In the genomic region with DNA sequence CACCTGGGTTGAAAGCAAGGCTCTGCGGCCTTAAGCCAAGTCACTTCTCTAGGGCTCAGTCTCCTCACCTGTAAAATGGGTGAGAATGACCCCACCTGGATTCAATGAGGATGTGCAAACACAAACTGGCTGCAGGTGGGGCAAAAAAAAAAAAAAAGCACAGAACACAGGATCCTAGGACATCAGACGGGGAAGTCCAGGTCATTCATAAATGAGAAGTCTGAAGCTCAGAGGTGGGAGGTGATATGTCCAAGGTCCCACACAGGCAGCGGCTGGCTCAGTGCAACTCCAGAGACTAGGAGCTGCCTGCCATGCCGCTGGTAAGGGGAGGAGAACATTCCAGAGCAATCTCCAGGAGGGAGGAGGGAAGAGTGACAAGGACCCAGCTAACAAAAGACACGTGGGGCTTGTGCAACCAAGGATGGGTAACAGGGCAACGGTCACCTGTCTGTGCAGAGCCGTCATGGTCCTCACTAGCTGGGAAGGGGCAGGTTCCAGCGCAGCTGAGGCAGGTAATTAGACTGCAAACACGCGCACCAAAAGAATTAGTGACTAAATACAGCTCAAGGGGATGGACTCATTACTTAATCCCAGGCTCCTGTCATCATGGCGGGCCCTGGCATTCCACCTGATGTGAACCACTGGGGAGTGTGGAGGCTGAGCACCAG, we compare ENCODE assay signal across 1 cellular context.
TF ChIP-seq lines count a peak whose summit lies in the region.

No MANE protein-coding gene starts in this region.

TF ChIP-seq in HepG2, 621 proteins besides CTCF, POLR2A, EP300 and RAD21 (continued from another document and continues in another):
- TF ChIP-seq MED1 (CRISPR knock-in tag; IDR thresholded peaks at IDR 0.05), result peak; percentile 50
- TF ChIP-seq ZMYM4 (CRISPR knock-in tag; IDR thresholded peaks at IDR 0.05), result peak; percentile 80
- TF ChIP-seq, protein P1, sequence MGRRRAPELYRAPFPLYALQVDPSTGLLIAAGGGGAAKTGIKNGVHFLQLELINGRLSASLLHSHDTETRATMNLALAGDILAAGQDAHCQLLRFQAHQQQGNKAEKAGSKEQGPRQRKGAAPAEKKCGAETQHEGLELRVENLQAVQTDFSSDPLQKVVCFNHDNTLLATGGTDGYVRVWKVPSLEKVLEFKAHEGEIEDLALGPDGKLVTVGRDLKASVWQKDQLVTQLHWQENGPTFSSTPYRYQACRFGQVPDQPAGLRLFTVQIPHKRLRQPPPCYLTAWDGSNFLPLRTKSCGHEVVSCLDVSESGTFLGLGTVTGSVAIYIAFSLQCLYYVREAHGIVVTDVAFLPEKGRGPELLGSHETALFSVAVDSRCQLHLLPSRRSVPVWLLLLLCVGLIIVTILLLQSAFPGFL (CRISPR knock-in tag; IDR thresholded peaks at IDR 0.05), result no peak
- no peak for TF ChIP-seq TGIF2 (CRISPR knock-in tag; IDR thresholded peaks at IDR 0.05)
- TF ChIP-seq HDAC2 (CRISPR knock-in tag; IDR thresholded peaks at IDR 0.05), result peak; percentile 52; the same call in 1 of the 2 replicates
- TF ChIP-seq, protein P2, sequence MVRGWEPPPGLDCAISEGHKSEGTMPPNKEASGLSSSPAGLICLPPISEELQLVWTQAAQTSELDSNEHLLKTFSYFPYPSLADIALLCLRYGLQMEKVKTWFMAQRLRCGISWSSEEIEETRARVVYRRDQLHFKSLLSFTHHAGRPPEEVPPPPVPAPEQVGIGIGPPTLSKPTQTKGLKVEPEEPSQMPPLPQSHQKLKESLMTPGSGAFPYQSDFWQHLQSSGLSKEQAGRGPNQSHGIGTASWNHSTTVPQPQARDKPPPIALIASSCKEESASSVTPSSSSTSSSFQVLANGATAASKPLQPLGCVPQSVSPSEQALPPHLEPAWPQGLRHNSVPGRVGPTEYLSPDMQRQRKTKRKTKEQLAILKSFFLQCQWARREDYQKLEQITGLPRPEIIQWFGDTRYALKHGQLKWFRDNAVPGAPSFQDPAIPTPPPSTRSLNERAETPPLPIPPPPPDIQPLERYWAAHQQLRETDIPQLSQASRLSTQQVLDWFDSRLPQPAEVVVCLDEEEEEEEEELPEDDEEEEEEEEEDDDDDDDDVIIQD (CRISPR knock-in tag; IDR thresholded peaks at IDR 0.05; ENCODE audit: low read depth), result no peak
- TF ChIP-seq, protein P3, sequence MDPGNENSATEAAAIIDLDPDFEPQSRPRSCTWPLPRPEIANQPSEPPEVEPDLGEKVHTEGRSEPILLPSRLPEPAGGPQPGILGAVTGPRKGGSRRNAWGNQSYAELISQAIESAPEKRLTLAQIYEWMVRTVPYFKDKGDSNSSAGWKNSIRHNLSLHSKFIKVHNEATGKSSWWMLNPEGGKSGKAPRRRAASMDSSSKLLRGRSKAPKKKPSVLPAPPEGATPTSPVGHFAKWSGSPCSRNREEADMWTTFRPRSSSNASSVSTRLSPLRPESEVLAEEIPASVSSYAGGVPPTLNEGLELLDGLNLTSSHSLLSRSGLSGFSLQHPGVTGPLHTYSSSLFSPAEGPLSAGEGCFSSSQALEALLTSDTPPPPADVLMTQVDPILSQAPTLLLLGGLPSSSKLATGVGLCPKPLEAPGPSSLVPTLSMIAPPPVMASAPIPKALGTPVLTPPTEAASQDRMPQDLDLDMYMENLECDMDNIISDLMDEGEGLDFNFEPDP (CRISPR knock-in tag; conservative IDR thresholded peaks at IDR 0.05), result 0 out of 2 replicates have a peak, but pooled peaks have one; percentile 81
- TF ChIP-seq SMAD3 (CRISPR knock-in tag; IDR thresholded peaks at IDR 0.05), result no peak
- TF ChIP-seq, protein P4, sequence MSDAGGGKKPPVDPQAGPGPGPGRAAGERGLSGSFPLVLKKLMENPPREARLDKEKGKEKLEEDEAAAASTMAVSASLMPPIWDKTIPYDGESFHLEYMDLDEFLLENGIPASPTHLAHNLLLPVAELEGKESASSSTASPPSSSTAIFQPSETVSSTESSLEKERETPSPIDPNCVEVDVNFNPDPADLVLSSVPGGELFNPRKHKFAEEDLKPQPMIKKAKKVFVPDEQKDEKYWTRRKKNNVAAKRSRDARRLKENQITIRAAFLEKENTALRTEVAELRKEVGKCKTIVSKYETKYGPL (CRISPR knock-in tag; IDR thresholded peaks at IDR 0.05), result peak; percentile 43; the same call in 1 of the 2 replicates
- TF ChIP-seq ZSCAN30 (CRISPR knock-in tag; IDR thresholded peaks at IDR 0.05), result no peak
- 0 out of 2 replicates have a peak, but pooled peaks have one; percentile 55 for TF ChIP-seq ZNF891 (CRISPR knock-in tag; IDR thresholded peaks at IDR 0.05)
- TF ChIP-seq, protein P5, sequence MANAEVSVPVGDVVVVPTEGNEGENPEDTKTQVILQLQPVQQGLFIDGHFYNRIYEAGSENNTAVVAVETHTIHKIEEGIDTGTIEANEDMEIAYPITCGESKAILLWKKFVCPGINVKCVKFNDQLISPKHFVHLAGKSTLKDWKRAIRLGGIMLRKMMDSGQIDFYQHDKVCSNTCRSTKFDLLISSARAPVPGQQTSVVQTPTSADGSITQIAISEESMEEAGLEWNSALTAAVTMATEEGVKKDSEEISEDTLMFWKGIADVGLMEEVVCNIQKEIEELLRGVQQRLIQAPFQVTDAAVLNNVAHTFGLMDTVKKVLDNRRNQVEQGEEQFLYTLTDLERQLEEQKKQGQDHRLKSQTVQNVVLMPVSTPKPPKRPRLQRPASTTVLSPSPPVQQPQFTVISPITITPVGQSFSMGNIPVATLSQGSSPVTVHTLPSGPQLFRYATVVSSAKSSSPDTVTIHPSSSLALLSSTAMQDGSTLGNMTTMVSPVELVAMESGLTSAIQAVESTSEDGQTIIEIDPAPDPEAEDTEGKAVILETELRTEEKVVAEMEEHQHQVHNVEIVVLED (CRISPR knock-in tag; IDR thresholded peaks at IDR 0.05; ENCODE audit: borderline replicate concordance), result 0 out of 2 replicates have a peak, but pooled peaks have one; percentile 32
- peak; percentile 90 for TF ChIP-seq MTA1 (CRISPR knock-in tag; IDR thresholded peaks at IDR 0.05; ENCODE audit: borderline replicate concordance)
- peak; percentile 76; the same call in 1 of the 2 replicates for TF ChIP-seq ZNF292 (CRISPR knock-in tag; IDR thresholded peaks at IDR 0.05; ENCODE audit: borderline replicate concordance, low read depth)
- no peak for TF ChIP-seq NFIC (IDR thresholded peaks at IDR 0.05; ENCODE audit: low read length)
- TF ChIP-seq, protein P6, sequence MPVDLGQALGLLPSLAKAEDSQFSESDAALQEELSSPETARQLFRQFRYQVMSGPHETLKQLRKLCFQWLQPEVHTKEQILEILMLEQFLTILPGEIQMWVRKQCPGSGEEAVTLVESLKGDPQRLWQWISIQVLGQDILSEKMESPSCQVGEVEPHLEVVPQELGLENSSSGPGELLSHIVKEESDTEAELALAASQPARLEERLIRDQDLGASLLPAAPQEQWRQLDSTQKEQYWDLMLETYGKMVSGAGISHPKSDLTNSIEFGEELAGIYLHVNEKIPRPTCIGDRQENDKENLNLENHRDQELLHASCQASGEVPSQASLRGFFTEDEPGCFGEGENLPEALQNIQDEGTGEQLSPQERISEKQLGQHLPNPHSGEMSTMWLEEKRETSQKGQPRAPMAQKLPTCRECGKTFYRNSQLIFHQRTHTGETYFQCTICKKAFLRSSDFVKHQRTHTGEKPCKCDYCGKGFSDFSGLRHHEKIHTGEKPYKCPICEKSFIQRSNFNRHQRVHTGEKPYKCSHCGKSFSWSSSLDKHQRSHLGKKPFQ (CRISPR knock-in tag; IDR thresholded peaks at IDR 0.05; ENCODE audit: insufficient replicate concordance), result no peak
- TF ChIP-seq ZNF569 (CRISPR knock-in tag; IDR thresholded peaks at IDR 0.05; ENCODE audit: borderline replicate concordance), result no peak
- TF ChIP-seq SNAI1 (CRISPR knock-in tag; IDR thresholded peaks at IDR 0.05; ENCODE audit: borderline replicate concordance), result peak; percentile 67; the same call in 1 of the 2 replicates
- TF ChIP-seq, protein P7, sequence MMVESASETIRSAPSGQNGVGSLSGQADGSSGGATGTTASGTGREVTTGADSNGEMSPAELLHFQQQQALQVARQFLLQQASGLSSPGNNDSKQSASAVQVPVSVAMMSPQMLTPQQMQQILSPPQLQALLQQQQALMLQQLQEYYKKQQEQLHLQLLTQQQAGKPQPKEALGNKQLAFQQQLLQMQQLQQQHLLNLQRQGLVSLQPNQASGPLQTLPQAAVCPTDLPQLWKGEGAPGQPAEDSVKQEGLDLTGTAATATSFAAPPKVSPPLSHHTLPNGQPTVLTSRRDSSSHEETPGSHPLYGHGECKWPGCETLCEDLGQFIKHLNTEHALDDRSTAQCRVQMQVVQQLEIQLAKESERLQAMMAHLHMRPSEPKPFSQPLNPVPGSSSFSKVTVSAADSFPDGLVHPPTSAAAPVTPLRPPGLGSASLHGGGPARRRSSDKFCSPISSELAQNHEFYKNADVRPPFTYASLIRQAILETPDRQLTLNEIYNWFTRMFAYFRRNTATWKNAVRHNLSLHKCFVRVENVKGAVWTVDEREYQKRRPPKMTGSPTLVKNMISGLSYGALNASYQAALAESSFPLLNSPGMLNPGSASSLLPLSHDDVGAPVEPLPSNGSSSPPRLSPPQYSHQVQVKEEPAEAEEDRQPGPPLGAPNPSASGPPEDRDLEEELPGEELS (CRISPR knock-in tag; IDR thresholded peaks at IDR 0.05), result peak; percentile 61
- TF ChIP-seq ZBTB42 (CRISPR knock-in tag; IDR thresholded peaks at IDR 0.05), result peak; percentile 33; the same call in 1 of the 2 replicates
- peak; percentile 39; the same call in 1 of the 2 replicates for TF ChIP-seq PHF21A (CRISPR knock-in tag; IDR thresholded peaks at IDR 0.05)
- peak; percentile 70; the same call in 1 of the 2 replicates for TF ChIP-seq ZNF644 (CRISPR knock-in tag; IDR thresholded peaks at IDR 0.05; ENCODE audit: low read depth)
- TF ChIP-seq, protein P8, sequence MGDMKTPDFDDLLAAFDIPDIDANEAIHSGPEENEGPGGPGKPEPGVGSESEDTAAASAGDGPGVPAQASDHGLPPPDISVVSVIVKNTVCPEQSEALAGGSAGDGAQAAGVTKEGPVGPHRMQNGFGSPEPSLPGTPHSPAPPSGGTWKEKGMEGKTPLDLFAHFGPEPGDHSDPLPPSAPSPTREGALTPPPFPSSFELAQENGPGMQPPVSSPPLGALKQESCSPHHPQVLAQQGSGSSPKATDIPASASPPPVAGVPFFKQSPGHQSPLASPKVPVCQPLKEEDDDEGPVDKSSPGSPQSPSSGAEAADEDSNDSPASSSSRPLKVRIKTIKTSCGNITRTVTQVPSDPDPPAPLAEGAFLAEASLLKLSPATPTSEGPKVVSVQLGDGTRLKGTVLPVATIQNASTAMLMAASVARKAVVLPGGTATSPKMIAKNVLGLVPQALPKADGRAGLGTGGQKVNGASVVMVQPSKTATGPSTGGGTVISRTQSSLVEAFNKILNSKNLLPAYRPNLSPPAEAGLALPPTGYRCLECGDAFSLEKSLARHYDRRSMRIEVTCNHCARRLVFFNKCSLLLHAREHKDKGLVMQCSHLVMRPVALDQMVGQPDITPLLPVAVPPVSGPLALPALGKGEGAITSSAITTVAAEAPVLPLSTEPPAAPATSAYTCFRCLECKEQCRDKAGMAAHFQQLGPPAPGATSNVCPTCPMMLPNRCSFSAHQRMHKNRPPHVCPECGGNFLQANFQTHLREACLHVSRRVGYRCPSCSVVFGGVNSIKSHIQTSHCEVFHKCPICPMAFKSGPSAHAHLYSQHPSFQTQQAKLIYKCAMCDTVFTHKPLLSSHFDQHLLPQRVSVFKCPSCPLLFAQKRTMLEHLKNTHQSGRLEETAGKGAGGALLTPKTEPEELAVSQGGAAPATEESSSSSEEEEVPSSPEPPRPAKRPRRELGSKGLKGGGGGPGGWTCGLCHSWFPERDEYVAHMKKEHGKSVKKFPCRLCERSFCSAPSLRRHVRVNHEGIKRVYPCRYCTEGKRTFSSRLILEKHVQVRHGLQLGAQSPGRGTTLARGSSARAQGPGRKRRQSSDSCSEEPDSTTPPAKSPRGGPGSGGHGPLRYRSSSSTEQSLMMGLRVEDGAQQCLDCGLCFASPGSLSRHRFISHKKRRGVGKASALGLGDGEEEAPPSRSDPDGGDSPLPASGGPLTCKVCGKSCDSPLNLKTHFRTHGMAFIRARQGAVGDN (CRISPR knock-in tag; IDR thresholded peaks at IDR 0.05), result peak; percentile 98
- peak; percentile 52 for TF ChIP-seq SKI (IDR thresholded peaks at IDR 0.05; ENCODE audit: partially characterized antibody)
- TF ChIP-seq ZMYM3 (CRISPR knock-in tag; IDR thresholded peaks at IDR 0.05), result peak; percentile 96
- TF ChIP-seq ZNF782 (CRISPR knock-in tag; IDR thresholded peaks at IDR 0.05; ENCODE audit: borderline replicate concordance), result peak; percentile 28; the same call in 1 of the 2 replicates
- TF ChIP-seq ZIK1 (CRISPR knock-in tag; IDR thresholded peaks at IDR 0.05; ENCODE audit: borderline replicate concordance, low read depth), result peak; percentile 57; the same call in 1 of the 2 replicates
- peak; percentile 57; the same call in 1 of the 2 replicates for TF ChIP-seq YEATS4 (CRISPR knock-in tag; IDR thresholded peaks at IDR 0.05; ENCODE audit: borderline replicate concordance)
- no peak for TF ChIP-seq HOXA9 (CRISPR knock-in tag; IDR thresholded peaks at IDR 0.05; ENCODE audit: borderline replicate concordance)
- 0 out of 2 replicates have a peak, but pooled peaks have one; percentile 16 for TF ChIP-seq ZNF343 (CRISPR knock-in tag; IDR thresholded peaks at IDR 0.05)
- TF ChIP-seq ZBTB3 (CRISPR knock-in tag; IDR thresholded peaks at IDR 0.05; ENCODE audit: borderline replicate concordance, low read depth), result no peak
- TF ChIP-seq, protein P9, sequence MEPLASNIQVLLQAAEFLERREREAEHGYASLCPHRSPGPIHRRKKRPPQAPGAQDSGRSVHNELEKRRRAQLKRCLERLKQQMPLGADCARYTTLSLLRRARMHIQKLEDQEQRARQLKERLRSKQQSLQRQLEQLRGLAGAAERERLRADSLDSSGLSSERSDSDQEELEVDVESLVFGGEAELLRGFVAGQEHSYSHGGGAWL (CRISPR knock-in tag; IDR thresholded peaks at IDR 0.05), result peak; percentile 22; the same call in 1 of the 2 replicates
- TF ChIP-seq PHF8 (CRISPR knock-in tag; IDR thresholded peaks at IDR 0.05), result no peak
- peak; percentile 84 for TF ChIP-seq ZNF781 (CRISPR knock-in tag; IDR thresholded peaks at IDR 0.05; ENCODE audit: borderline replicate concordance, not compliant biosample characterization)
- TF ChIP-seq, protein P10, sequence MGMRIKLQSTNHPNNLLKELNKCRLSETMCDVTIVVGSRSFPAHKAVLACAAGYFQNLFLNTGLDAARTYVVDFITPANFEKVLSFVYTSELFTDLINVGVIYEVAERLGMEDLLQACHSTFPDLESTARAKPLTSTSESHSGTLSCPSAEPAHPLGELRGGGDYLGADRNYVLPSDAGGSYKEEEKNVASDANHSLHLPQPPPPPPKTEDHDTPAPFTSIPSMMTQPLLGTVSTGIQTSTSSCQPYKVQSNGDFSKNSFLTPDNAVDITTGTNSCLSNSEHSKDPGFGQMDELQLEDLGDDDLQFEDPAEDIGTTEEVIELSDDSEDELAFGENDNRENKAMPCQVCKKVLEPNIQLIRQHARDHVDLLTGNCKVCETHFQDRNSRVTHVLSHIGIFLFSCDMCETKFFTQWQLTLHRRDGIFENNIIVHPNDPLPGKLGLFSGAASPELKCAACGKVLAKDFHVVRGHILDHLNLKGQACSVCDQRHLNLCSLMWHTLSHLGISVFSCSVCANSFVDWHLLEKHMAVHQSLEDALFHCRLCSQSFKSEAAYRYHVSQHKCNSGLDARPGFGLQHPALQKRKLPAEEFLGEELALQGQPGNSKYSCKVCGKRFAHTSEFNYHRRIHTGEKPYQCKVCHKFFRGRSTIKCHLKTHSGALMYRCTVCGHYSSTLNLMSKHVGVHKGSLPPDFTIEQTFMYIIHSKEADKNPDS (CRISPR knock-in tag; IDR thresholded peaks at IDR 0.05), result peak; percentile 77; the same call in 1 of the 2 replicates
- TF ChIP-seq ZNF746 (CRISPR knock-in tag; IDR thresholded peaks at IDR 0.05), result peak; percentile 68; the same call in 1 of the 2 replicates
- TF ChIP-seq ZNF615 (CRISPR knock-in tag; IDR thresholded peaks at IDR 0.05; ENCODE audit: borderline replicate concordance), result no peak
- peak; percentile 36; the same call in 1 of the 2 replicates for TF ChIP-seq ZSCAN9 (CRISPR knock-in tag; IDR thresholded peaks at IDR 0.05; ENCODE audit: borderline replicate concordance)
- TF ChIP-seq NONO (IDR thresholded peaks at IDR 0.05), result no peak
- peak; percentile 58 for TF ChIP-seq NONO (CRISPR knock-in tag; conservative IDR thresholded peaks at IDR 0.05)
- no peak for TF ChIP-seq BRCA1 (CRISPR knock-in tag; IDR thresholded peaks at IDR 0.05)
- peak; percentile 58; the same call in 1 of the 2 replicates for TF ChIP-seq ZNF563 (CRISPR knock-in tag; IDR thresholded peaks at IDR 0.05)
